Comparison of ENCODE assay signal across 15 cellular contexts in genomic region chr17:81416612-81417011, GRCh38. TPM values are rescaled to one million over a fixed set of nuclear protein-coding genes. Genes with fewer than 3 reads are reported as not detected.
DNase-seq lines count a peak whose midpoint lies in the region; ATAC-seq and TF ChIP-seq lines count a peak whose summit lies in the region.
"Had no signal": no experiment of that assay in that cellular context is flagged by ENCODE, and none has a peak within 500 bp of the region (broad histone marks: within the 10 kb centered on the region; RNA-seq: fewer than 3 reads in every experiment).

No MANE protein-coding gene starts in this region.

- TF ChIP-seq CTCF in HFFc6 (IDR thresholded peaks at IDR 0.05) (no peak), prostate gland (IDR thresholded peaks at IDR 0.05) (no peak)

- DNase-seq in HFFc6 = no peak
- DNase-seq in SJSA1 (ENCODE audit: low read depth in 1 of 2, low spot score in 2 of 2) = no peak
- DNase-seq in prostate gland (ENCODE audit: low spot score) = no peak
- no peak for DNase-seq in stimulated activated naive CD4-positive, alpha-beta T cell (lab: John Stamatoyannopoulos, UW)
- no peak for DNase-seq in stimulated activated CD4-positive, alpha-beta T cell treated with anti-CD3 and anti-CD28 coated beads, Interleukin-4, amount 100 ng/mL, for 1 hour
- DNase-seq in NK-92 (lab: John Stamatoyannopoulos, UW; ENCODE audit: unreplicated experiment) = no peak
- DNase-seq: activated CD8-positive, alpha-beta T cell treated with anti-CD3 and anti-CD28 coated beads, Interleukin-2, amount 10 ng/mL, durations not matched to agents 7 days and 5 days; anterior cingulate cortex; immature natural killer cell; NCI-H1417 treated with DMSO at 0.1 percent for 48 hours; occipital lobe; testis had no signal

- intact Hi-C loops in prostate gland (cut with DNase I) = no loop called here

- peak overlapping the region; percentile 46 for H3K27ac Mint-ChIP-seq in HFFc6
- H3K27ac Mint-ChIP-seq: activated T-helper 17 cell treated with anti-CD3 and anti-CD28 coated beads, Interleukin-2, amount 50 U/mL, for 72 hours; immature natural killer cell had no signal

- no peaks in the 10 kb centered on the region for H3K36me3 Mint-ChIP-seq in HFFc6 (ENCODE audit: low read depth)
- H3K36me3 Mint-ChIP-seq: immature natural killer cell had no signal

- peaks cover 1% of the 10 kb centered on the region for H3K27me3 Mint-ChIP-seq in HFFc6 (ENCODE audit: insufficient read depth)
- H3K27me3 Mint-ChIP-seq: activated T-helper 17 cell treated with anti-CD3 and anti-CD28 coated beads, Interleukin-2, amount 50 U/mL, for 72 hours had no signal

- H3K9me3 Mint-ChIP-seq in HFFc6 = no peaks in the 10 kb centered on the region
- H3K9me3 Mint-ChIP-seq: activated T-helper 17 cell treated with anti-CD3 and anti-CD28 coated beads, Interleukin-2, amount 50 U/mL, for 72 hours; immature natural killer cell had no signal

- H3K4me3 Mint-ChIP-seq in HFFc6 = no peak overlapping the region
- H3K4me3 Mint-ChIP-seq: activated CD8-positive, alpha-beta T cell treated with anti-CD3 and anti-CD28 coated beads, Interleukin-2, amount 10 ng/mL, durations not matched to agents 7 days and 5 days; activated T-helper 17 cell treated with anti-CD3 and anti-CD28 coated beads, Interleukin-2, amount 50 U/mL, for 72 hours had no signal

- peaks cover 53 to 100% (median 99%) of the 10 kb centered on the region in 11 experiments; a peak in 20 of 22 replicates for H4K20me1 ChIP-seq in BLaER1 treated with 17β-estradiol and CSF1 and Interleukin-3, amounts not matched to agents 10 nM and 100 nM

- no peak for TF ChIP-seq POLR2A in prostate gland (IDR thresholded peaks at IDR 0.05)

- 66% methylated on average over 8 of the region's 10 CpGs for WGBS in prostate gland

- ATAC-seq in GM21723 (IDR thresholded peaks at IDR 0.05; ENCODE audit: unreplicated experiment) = no peak
- ATAC-seq: activated CD8-positive, alpha-beta T cell treated with anti-CD3 and anti-CD28 coated beads, Interleukin-2, amount 10 ng/mL, durations not matched to agents 7 days and 5 days; activated T-helper 17 cell treated with anti-CD3 and anti-CD28 coated beads, Interleukin-2, amount 50 U/mL, for 72 hours had no signal

- peaks cover 0 to 28% (median 0%) of the 10 kb centered on the region in 11 experiments; a peak in 5 of 22 replicates for H3K36me3 ChIP-seq in BLaER1 treated with 17β-estradiol and CSF1 and Interleukin-3, amounts not matched to agents 10 nM and 100 nM
- H3K36me3 ChIP-seq in SJSA1 = no peaks in the 10 kb centered on the region
- H3K36me3 ChIP-seq in prostate gland = no peaks in the 10 kb centered on the region

- peaks cover 63 to 100% (median 100%) of the 10 kb centered on the region in 10 experiments for H3K4me1 ChIP-seq in BLaER1 treated with 17β-estradiol and CSF1 and Interleukin-3, amounts not matched to agents 10 nM and 100 nM
- H3K4me1 ChIP-seq in SJSA1 (replicated peaks) = peaks cover 58% of the 10 kb centered on the region
- H3K4me1 ChIP-seq in prostate gland (replicated peaks) = peaks cover 10% of the 10 kb centered on the region

- H3K9me3 ChIP-seq in BLaER1 treated with 17β-estradiol and CSF1 and Interleukin-3, amounts not matched to agents 10 nM and 100 nM (replicated peaks in 1 of 11) = no peaks in the 10 kb centered on the region
- H3K9me3 ChIP-seq in SJSA1 (replicated peaks) = no peaks in the 10 kb centered on the region
- H3K9me3 ChIP-seq in prostate gland = no peaks in the 10 kb centered on the region
- H3K9me3 ChIP-seq: testis had no signal

- H3K4me1 Mint-ChIP-seq in HFFc6 (ENCODE audit: low read depth) = peaks cover 38% of the 10 kb centered on the region

- peak overlapping the region; percentile 44 to 99 (median 91); a peak in 20 of 22 replicates for H3K4me2 ChIP-seq in BLaER1 treated with 17β-estradiol and CSF1 and Interleukin-3, amounts not matched to agents 10 nM and 100 nM

- H3K9ac ChIP-seq in BLaER1 treated with 17β-estradiol and CSF1 and Interleukin-3, amounts not matched to agents 10 nM and 100 nM = peak overlapping the region in 2 of 11 experiments; percentile 29 to 38; a peak in 4 of 22 replicates

- no peak overlapping the region; a peak in 1 of 20 replicates for H3K4me3 ChIP-seq in BLaER1 treated with 17β-estradiol and CSF1 and Interleukin-3, amounts not matched to agents 10 nM and 100 nM
- H3K4me3 ChIP-seq in SJSA1 = no peak overlapping the region
- no peak overlapping the region for H3K4me3 ChIP-seq in prostate gland
- H3K4me3 ChIP-seq: testis had no signal

- no peak overlapping the region for H3K27ac ChIP-seq in BLaER1 treated with 17β-estradiol and CSF1 and Interleukin-3, amounts not matched to agents 10 nM and 100 nM
- peak overlapping the region; percentile 32; the same call in 1 of the 2 replicates for H3K27ac ChIP-seq in SJSA1
- H3K27ac ChIP-seq in prostate gland = peak overlapping the region; percentile 50 to 66
- H3K27ac ChIP-seq: testis had no signal

- H3K27me3 ChIP-seq in BLaER1 treated with 17β-estradiol and CSF1 and Interleukin-3, amounts not matched to agents 10 nM and 100 nM = peaks cover 0 to 22% (median 0%) of the 10 kb centered on the region in 11 experiments; a peak in 4 of 22 replicates
- no peaks in the 10 kb centered on the region for H3K27me3 ChIP-seq in SJSA1 (replicated peaks)
- H3K27me3 ChIP-seq in prostate gland (replicated peaks; ENCODE audit: insufficient read depth) = no peaks in the 10 kb centered on the region
- H3K27me3 ChIP-seq: testis had no signal

RNA-seq across cellular contexts. Expression of gene BAHCC1, which starts 21.4 kb away (rescaled TPM):
- 1 to 10 TPM; 7.3 to 9.7 (median 8.3) TPM for total RNA-seq in HFFc6 (2021; fragmentation: NEBNext Ultra II Directional; extraction: Animal tissue kit (Norgen Biotek cat#: 25700))
- 5.7 and 6.6 TPM in 2 replicates for total RNA-seq in SJSA1 (2014; rRNA removed; shearing (Covaris generic))
- total RNA-seq in prostate gland = 10 to 100 TPM; 11.4 to 28.9 TPM

Comparison
In these comparisons a context has a peak if more than half of its experiments do, and no peak if none do; other contexts are left out.
1. H3K27ac ChIP-seq: peak in SJSA1 (single experiment) and prostate gland (2 of 2); none in BLaER1 treated with 17β-estradiol and CSF1 and Interleukin-3, amounts not matched to agents 10 nM and 100 nM (0 of 11).